In genomic region chr10:11902646-11903045, GRCh38 we compare ENCODE assay signal across 18 cellular contexts.
DNase-seq lines count a peak whose midpoint lies in the region; ATAC-seq, FAIRE-seq and TF ChIP-seq lines count a peak whose summit lies in the region.
"Had no signal": no experiment of that assay in that cellular context is flagged by ENCODE, and none has a peak within 500 bp of the region (broad histone marks: within the 10 kb centered on the region; RNA-seq: fewer than 3 reads in every experiment).

No MANE protein-coding gene starts in this region.

- H3K4me3 ChIP-seq in GM23338, result no peak overlapping the region
- H3K4me3 ChIP-seq in K562, result no peak overlapping the region
- H3K4me3 ChIP-seq in HepG2 (replicated peaks in 1 of 3; ENCODE audit: insufficient read depth in 1 of 3, low read depth in 2 of 3, low read length in 3 of 3), result no peak overlapping the region
- H3K4me3 ChIP-seq: BLaER1 treated with 17β-estradiol and CSF1 and Interleukin-3, amounts not matched to agents 10 nM and 100 nM; GM23248 had no signal

- no peak for DNase-seq in GM23338 (ENCODE audit: low spot score)
- no peak for DNase-seq in K562 (ENCODE audit: extremely low read depth in 1 of 4, low spot score in 3 of 4)
- DNase-seq in HepG2 (ENCODE audit: low spot score), result no peak
- no peak for DNase-seq in stimulated activated effector memory CD8-positive, alpha-beta T cell treated with anti-CD3 and anti-CD28 coated beads, Interleukin-12 subunit alpha, Interleukin-12 subunit beta, amount 100 ng/mL, for 72 hours (ENCODE audit: low spot score in 2 of 2)
- no peak for DNase-seq in activated CD4-positive, alpha-beta T cell treated with anti-CD3 and anti-CD28 coated beads, Interleukin-2, amount 50 U/mL, for 4 hours
- no peak for DNase-seq in NCI-H526 treated with DMSO at 0.1 percent for 48 hours (lab: John Stamatoyannopoulos, UW)
- DNase-seq: ACHN; Calu3; CD4-positive, CD25-positive, alpha-beta regulatory T cell; DMS 273 treated with DMSO at 0.1 percent for 48 hours; GM23248; H9; IMR-90; KG1 had no signal

- H3K27ac ChIP-seq in GM23338 (ENCODE audit: low read depth), result no peak overlapping the region
- no peak overlapping the region for H3K27ac ChIP-seq in K562 (ENCODE audit: extremely low read depth, low read depth, low read length)
- H3K27ac ChIP-seq in HepG2 (ENCODE audit: extremely low read length, insufficient read depth, low read length), result no peak overlapping the region
- H3K27ac ChIP-seq: BLaER1 treated with 17β-estradiol and CSF1 and Interleukin-3, amounts not matched to agents 10 nM and 100 nM; GM23248; HL-60 had no signal

- POLR2A ChIA-PET in K562 (lab: Yijun Ruan, JAX), result interaction anchor here (1.6 kb wide), 1 partner anchor 11 kb away, joined by 7 read pairs; no protein-coding TSS in a partner anchor
- POLR2A ChIA-PET in HepG2 (lab: Yijun Ruan, JAX), result interaction anchor here (1.0 kb wide), 1 partner anchor 27 kb away, joined by 3 read pairs; no protein-coding TSS in a partner anchor

- H4K20me1 ChIP-seq in GM23338 (replicated peaks; ENCODE audit: insufficient read depth) (no peaks in the 10 kb centered on the region), K562 (replicated peaks; ENCODE audit: control insufficient read depth, insufficient read depth, low read length) (no peaks in the 10 kb centered on the region), HepG2 (ENCODE audit: insufficient read depth, low read length) (no peaks in the 10 kb centered on the region)
- H4K20me1 ChIP-seq: BLaER1 treated with 17β-estradiol and CSF1 and Interleukin-3, amounts not matched to agents 10 nM and 100 nM had no signal

- H3K4me2 ChIP-seq in GM23338, result no peak overlapping the region
- H3K4me2 ChIP-seq in K562 (ENCODE audit: insufficient read depth, low read length), result no peak overlapping the region
- no peak overlapping the region for H3K4me2 ChIP-seq in HepG2 (ENCODE audit: low read depth, low read length)
- H3K4me2 ChIP-seq: BLaER1 treated with 17β-estradiol and CSF1 and Interleukin-3, amounts not matched to agents 10 nM and 100 nM had no signal

- TF ChIP-seq RAD21 in K562 (CRISPR knock-in tag; conservative IDR thresholded peaks at IDR 0.05 in 1 of 2, IDR thresholded peaks at IDR 0.05 in 1 of 2), result no peak
- TF ChIP-seq RAD21 in HepG2 (CRISPR knock-in tag; IDR thresholded peaks at IDR 0.05), result no peak

- H3K4me3 Mint-ChIP-seq in GM23338, result no peak overlapping the region
- no peak overlapping the region for H3K4me3 Mint-ChIP-seq in stimulated activated effector memory CD8-positive, alpha-beta T cell treated with anti-CD3 and anti-CD28 coated beads, Interleukin-12 subunit alpha, Interleukin-12 subunit beta, amount 100 ng/mL, for 72 hours
- H3K4me3 Mint-ChIP-seq: CD4-positive, CD25-positive, alpha-beta regulatory T cell; H9 had no signal

- no peaks in the 10 kb centered on the region for H3K27me3 ChIP-seq in GM23338 (ENCODE audit: insufficient read depth)
- H3K27me3 ChIP-seq in K562 (ENCODE audit: control insufficient read depth in 2 of 2, insufficient read depth in 2 of 2, low read length in 2 of 2), result no peaks in the 10 kb centered on the region
- no peaks in the 10 kb centered on the region for H3K27me3 ChIP-seq in HepG2 (ENCODE audit: control insufficient read depth in 1 of 2, insufficient read depth in 2 of 2, low read length in 2 of 2)

- no peak for TF ChIP-seq POLR2A in K562 (conservative IDR thresholded peaks at IDR 0.05)
- no peak for TF ChIP-seq POLR2A in HepG2 (IDR thresholded peaks at IDR 0.05; ENCODE audit: insufficient read depth in 1 of 2, low read depth in 2 of 2, low read length in 2 of 2)

- H3K9ac ChIP-seq in K562 (ENCODE audit: insufficient read depth in 1 of 2, low read depth in 2 of 2, low read length in 2 of 2) (peak overlapping the region in 1 of 2 experiments; percentile 81; a peak in 2 of 4 replicates), HepG2 (ENCODE audit: insufficient read depth, low read depth, low read length) (no peak overlapping the region)
- H3K9ac ChIP-seq: BLaER1 treated with 17β-estradiol and CSF1 and Interleukin-3, amounts not matched to agents 10 nM and 100 nM; GM23248 had no signal

- peaks cover 11% of the 10 kb centered on the region for H3K27me3 Mint-ChIP-seq in GM23338 (ENCODE audit: insufficient read depth, low read depth, poor library complexity)
- H3K27me3 Mint-ChIP-seq: CD4-positive, CD25-positive, alpha-beta regulatory T cell had no signal

- H3K79me2 ChIP-seq in GM23338 (replicated peaks; ENCODE audit: insufficient read depth), result no peaks in the 10 kb centered on the region
- H3K79me2 ChIP-seq in K562 (ENCODE audit: control insufficient read depth, insufficient read depth, low read length), result peaks cover 17% of the 10 kb centered on the region
- H3K79me2 ChIP-seq in HepG2 (ENCODE audit: insufficient read depth, low read length), result no peaks in the 10 kb centered on the region

- 73% methylated on average over 7 of the region's 7 CpGs for WGBS in K562 (ENCODE audit: insufficient coverage, low coverage, missing lambda C conversion rate)
- WGBS in HepG2 (ENCODE audit: low lambda C conversion rate), result 94% methylated on average over 4 of the region's 7 CpGs

- no peaks in the 10 kb centered on the region for H3F3A ChIP-seq in GM23338 (replicated peaks; ENCODE audit: low read depth)

- TF ChIP-seq CTCF in GM23338 (conservative IDR thresholded peaks at IDR 0.05; ENCODE audit: low read depth in 2 of 2), result no peak
- TF ChIP-seq CTCF in K562 (IDR thresholded peaks at IDR 0.05 in 2 of 3, conservative IDR thresholded peaks at IDR 0.05 in 1 of 3; ENCODE audit: insufficient read depth in 2 of 3, low read depth in 1 of 3, low read length in 3 of 3), result no peak
- no peak for TF ChIP-seq CTCF in HepG2 (CRISPR knock-in tag; IDR thresholded peaks at IDR 0.05)

- CTCF ChIA-PET in K562 (lab: Yijun Ruan, JAX; ENCODE audit: low intra/inter-chr PET ratio), result no interaction called here
- CTCF ChIA-PET in HepG2 (lab: Yijun Ruan, JAX; ENCODE audit: low intra/inter-chr PET ratio, low total read pairs), result no interaction called here

- peaks cover 12% of the 10 kb centered on the region for H3K4me1 Mint-ChIP-seq in GM23338
- H3K4me1 Mint-ChIP-seq in stimulated activated effector memory CD8-positive, alpha-beta T cell treated with anti-CD3 and anti-CD28 coated beads, Interleukin-12 subunit alpha, Interleukin-12 subunit beta, amount 100 ng/mL, for 72 hours, result peaks cover 13% of the 10 kb centered on the region

- intact Hi-C loops in K562 (cut with micrococcal nuclease) (no loop called here), HepG2 (cut with micrococcal nuclease; ENCODE audit: unreplicated experiment) (no loop called here)

- H3K9me3 ChIP-seq in K562 (replicated peaks; ENCODE audit: control insufficient read depth, insufficient read depth, low read depth, low read length), result no peaks in the 10 kb centered on the region
- no peaks in the 10 kb centered on the region for H3K9me3 ChIP-seq in HepG2 (ENCODE audit: low read length)
- H3K9me3 ChIP-seq: BLaER1 treated with 17β-estradiol and CSF1 and Interleukin-3, amounts not matched to agents 10 nM and 100 nM had no signal

- no peaks in the 10 kb centered on the region for H3K9me2 ChIP-seq in GM23338 (ENCODE audit: insufficient read depth)

- no peaks in the 10 kb centered on the region for H3K36me3 Mint-ChIP-seq in GM23338 (ENCODE audit: low read depth)
- no peaks in the 10 kb centered on the region for H3K36me3 Mint-ChIP-seq in stimulated activated effector memory CD8-positive, alpha-beta T cell treated with anti-CD3 and anti-CD28 coated beads, Interleukin-12 subunit alpha, Interleukin-12 subunit beta, amount 100 ng/mL, for 72 hours
- H3K36me3 Mint-ChIP-seq: CD4-positive, CD25-positive, alpha-beta regulatory T cell had no signal

- H3K4me1 ChIP-seq in GM23338 (ENCODE audit: insufficient read depth) (0 out of 2 replicates have a peak, but pooled peaks cover 4% of the 10 kb centered on the region), K562 (replicated peaks in 1 of 2; ENCODE audit: control insufficient read depth in 2 of 2, insufficient read depth in 2 of 2, low read length in 2 of 2) (peaks cover 33 to 42% of the 10 kb centered on the region in 2 experiments), HepG2 (ENCODE audit: insufficient read depth, low read length) (peaks cover 60% of the 10 kb centered on the region)

- H2AFZ ChIP-seq in GM23338, result peak overlapping the region; percentile 80
- H2AFZ ChIP-seq in K562 (ENCODE audit: low read depth, low read length), result peak overlapping the region; percentile 80
- no peak overlapping the region for H2AFZ ChIP-seq in HepG2 (ENCODE audit: low read length)
- H2AFZ ChIP-seq: GM23248 had no signal

- TF ChIP-seq EP300 in K562 (IDR thresholded peaks at IDR 0.05; ENCODE audit: low read length), result no peak
- no peak for TF ChIP-seq EP300 in HepG2 (IDR thresholded peaks at IDR 0.05; ENCODE audit: low read depth in 2 of 2, low read length in 2 of 2)
- no peak for TF ChIP-seq EP300 in HepG2 (CRISPR knock-in tag; IDR thresholded peaks at IDR 0.05; ENCODE audit: borderline replicate concordance)

- ATAC-seq in GM23338, result no peak
- ATAC-seq in K562, result no peak
- ATAC-seq in HepG2, result no peak
- no peak for ATAC-seq in stimulated activated effector memory CD8-positive, alpha-beta T cell treated with anti-CD3 and anti-CD28 coated beads, Interleukin-12 subunit alpha, Interleukin-12 subunit beta, amount 100 ng/mL, for 72 hours
- ATAC-seq in HG03135 (IDR thresholded peaks at IDR 0.05; ENCODE audit: unreplicated experiment), result no peak

- no peaks in the 10 kb centered on the region for H3K36me3 ChIP-seq in GM23338 (ENCODE audit: insufficient read depth)
- no peaks in the 10 kb centered on the region for H3K36me3 ChIP-seq in K562 (ENCODE audit: control insufficient read depth, insufficient read depth, low read length)
- no peaks in the 10 kb centered on the region for H3K36me3 ChIP-seq in HepG2 (replicated peaks in 1 of 2; ENCODE audit: control insufficient read depth in 1 of 2, insufficient read depth in 2 of 2, low read length in 2 of 2)
- H3K36me3 ChIP-seq: BLaER1 treated with 17β-estradiol and CSF1 and Interleukin-3, amounts not matched to agents 10 nM and 100 nM had no signal

- no peak overlapping the region for H3K27ac Mint-ChIP-seq in GM23338
- H3K27ac Mint-ChIP-seq in stimulated activated effector memory CD8-positive, alpha-beta T cell treated with anti-CD3 and anti-CD28 coated beads, Interleukin-12 subunit alpha, Interleukin-12 subunit beta, amount 100 ng/mL, for 72 hours, result peak overlapping the region; percentile 29
- H3K27ac Mint-ChIP-seq: CD4-positive, CD25-positive, alpha-beta regulatory T cell had no signal

- H3K9me3 Mint-ChIP-seq in GM23338, result no peaks in the 10 kb centered on the region
- H3K9me3 Mint-ChIP-seq in stimulated activated effector memory CD8-positive, alpha-beta T cell treated with anti-CD3 and anti-CD28 coated beads, Interleukin-12 subunit alpha, Interleukin-12 subunit beta, amount 100 ng/mL, for 72 hours, result no peaks in the 10 kb centered on the region
- H3K9me3 Mint-ChIP-seq: CD4-positive, CD25-positive, alpha-beta regulatory T cell; H9 had no signal

- no peak for FAIRE-seq in K562 (lab: Jason Lieb, UNC)
- no peak for FAIRE-seq in HepG2 (lab: Jason Lieb, UNC)
- FAIRE-seq: GM18507 had no signal

- in situ Hi-C loops in K562 (cut with MboI), result no loop called here
- in situ Hi-C loops in HepG2 (cut with HindIII; ENCODE audit: extremely low pct_ligation_motif_present, low pct_unique_long_range_greater_than_20kb), result no loop called here

- H3K9me1 ChIP-seq in K562 (ENCODE audit: control insufficient read depth, insufficient read depth, low read length), result no peaks in the 10 kb centered on the region

- BruUV-seq in K562 (replicated peaks; lab: Mats Ljungman, UMichigan) (no TSS peak), HepG2 (replicated peaks; lab: Mats Ljungman, UMichigan) (no TSS peak)
